Comparison of ENCODE assay signal across 1 cellular context in the genomic region with DNA sequence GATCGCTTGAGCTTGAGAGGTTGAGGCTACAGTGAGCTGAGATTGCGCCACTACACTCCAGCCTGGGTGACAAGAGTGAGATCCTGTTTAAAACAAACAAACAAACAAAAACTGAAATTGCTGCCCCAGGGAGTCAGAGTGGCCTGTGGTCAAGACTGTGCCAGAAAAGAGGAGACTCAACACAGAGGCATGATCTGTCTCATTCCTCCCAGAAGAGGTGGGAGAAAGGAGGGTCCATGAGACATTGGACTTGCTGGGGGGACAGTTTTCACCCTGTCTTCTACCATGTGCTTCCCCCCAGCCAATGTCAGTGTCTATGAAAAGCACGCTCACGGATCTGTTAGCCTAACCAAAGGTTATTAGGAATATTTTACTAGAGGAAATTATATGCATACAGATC.
TF ChIP-seq lines count a peak whose summit lies in the region.

No MANE protein-coding gene starts in this region.

TF ChIP-seq in HepG2, 621 proteins besides CTCF, POLR2A, EP300 and RAD21:
- no peak for TF ChIP-seq MLLT10 (CRISPR knock-in tag; IDR thresholded peaks at IDR 0.05)
- TF ChIP-seq, protein P1, sequence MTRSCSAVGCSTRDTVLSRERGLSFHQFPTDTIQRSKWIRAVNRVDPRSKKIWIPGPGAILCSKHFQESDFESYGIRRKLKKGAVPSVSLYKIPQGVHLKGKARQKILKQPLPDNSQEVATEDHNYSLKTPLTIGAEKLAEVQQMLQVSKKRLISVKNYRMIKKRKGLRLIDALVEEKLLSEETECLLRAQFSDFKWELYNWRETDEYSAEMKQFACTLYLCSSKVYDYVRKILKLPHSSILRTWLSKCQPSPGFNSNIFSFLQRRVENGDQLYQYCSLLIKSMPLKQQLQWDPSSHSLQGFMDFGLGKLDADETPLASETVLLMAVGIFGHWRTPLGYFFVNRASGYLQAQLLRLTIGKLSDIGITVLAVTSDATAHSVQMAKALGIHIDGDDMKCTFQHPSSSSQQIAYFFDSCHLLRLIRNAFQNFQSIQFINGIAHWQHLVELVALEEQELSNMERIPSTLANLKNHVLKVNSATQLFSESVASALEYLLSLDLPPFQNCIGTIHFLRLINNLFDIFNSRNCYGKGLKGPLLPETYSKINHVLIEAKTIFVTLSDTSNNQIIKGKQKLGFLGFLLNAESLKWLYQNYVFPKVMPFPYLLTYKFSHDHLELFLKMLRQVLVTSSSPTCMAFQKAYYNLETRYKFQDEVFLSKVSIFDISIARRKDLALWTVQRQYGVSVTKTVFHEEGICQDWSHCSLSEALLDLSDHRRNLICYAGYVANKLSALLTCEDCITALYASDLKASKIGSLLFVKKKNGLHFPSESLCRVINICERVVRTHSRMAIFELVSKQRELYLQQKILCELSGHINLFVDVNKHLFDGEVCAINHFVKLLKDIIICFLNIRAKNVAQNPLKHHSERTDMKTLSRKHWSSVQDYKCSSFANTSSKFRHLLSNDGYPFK (CRISPR knock-in tag; IDR thresholded peaks at IDR 0.05; ENCODE audit: borderline replicate concordance) = no peak
- no peak for TF ChIP-seq NR2F2 (IDR thresholded peaks at IDR 0.05; ENCODE audit: borderline replicate concordance, low read depth)
- no peak for TF ChIP-seq ZNF24 (IDR thresholded peaks at IDR 0.05)
- TF ChIP-seq, protein P2, sequence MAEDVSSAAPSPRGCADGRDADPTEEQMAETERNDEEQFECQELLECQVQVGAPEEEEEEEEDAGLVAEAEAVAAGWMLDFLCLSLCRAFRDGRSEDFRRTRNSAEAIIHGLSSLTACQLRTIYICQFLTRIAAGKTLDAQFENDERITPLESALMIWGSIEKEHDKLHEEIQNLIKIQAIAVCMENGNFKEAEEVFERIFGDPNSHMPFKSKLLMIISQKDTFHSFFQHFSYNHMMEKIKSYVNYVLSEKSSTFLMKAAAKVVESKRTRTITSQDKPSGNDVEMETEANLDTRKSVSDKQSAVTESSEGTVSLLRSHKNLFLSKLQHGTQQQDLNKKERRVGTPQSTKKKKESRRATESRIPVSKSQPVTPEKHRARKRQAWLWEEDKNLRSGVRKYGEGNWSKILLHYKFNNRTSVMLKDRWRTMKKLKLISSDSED (CRISPR knock-in tag; IDR thresholded peaks at IDR 0.05) = no peak
- no peak for TF ChIP-seq SMAD1 (CRISPR knock-in tag; IDR thresholded peaks at IDR 0.05; ENCODE audit: borderline replicate concordance, low read depth)
